In the genomic region with DNA sequence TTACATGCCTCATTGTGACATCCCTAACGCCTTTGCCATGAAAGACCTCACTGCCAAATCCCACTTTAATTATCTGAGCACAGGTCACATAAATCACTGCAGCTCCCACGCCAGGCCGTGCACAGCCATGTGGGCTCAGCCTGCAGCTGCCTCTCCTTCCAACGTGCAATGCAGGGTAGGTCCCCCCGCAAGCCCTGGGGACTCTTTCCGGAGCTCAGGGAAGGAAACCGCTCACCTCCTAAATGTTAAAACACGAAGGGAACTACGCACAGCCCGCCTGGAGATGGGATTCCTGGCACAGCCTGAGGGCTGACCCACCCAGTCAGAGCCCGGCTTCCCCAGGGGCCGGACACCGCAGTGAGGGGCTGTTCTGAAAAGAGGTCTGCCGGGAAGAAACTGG, we compare ENCODE assay signal across 9 cellular contexts.
DNase-seq lines count a peak whose midpoint lies in the region; ATAC-seq and TF ChIP-seq lines count a peak whose summit lies in the region.
"Had no signal": no experiment of that assay in that cellular context is flagged by ENCODE, and none has a peak within 500 bp of the region (broad histone marks: within the 10 kb centered on the region; RNA-seq: fewer than 3 reads in every experiment).

No MANE protein-coding gene starts in this region.

- H3K36me3 ChIP-seq in body of pancreas (replicated peaks in 1 of 2; ENCODE audit: insufficient read depth in 1 of 2, low read depth in 2 of 2) (no peaks in the 10 kb centered on the region), aorta (ENCODE audit: control insufficient read depth in 1 of 2, insufficient read depth in 2 of 2, low read length in 1 of 2) (no peaks in the 10 kb centered on the region)

- H3K4me3 Mint-ChIP-seq in nephron, result peak overlapping the region; percentile 36 to 63 (median 57)
- H3K4me3 Mint-ChIP-seq in CD14-positive monocyte, result no peak overlapping the region

- TF ChIP-seq POLR2A in body of pancreas (IDR thresholded peaks at IDR 0.05), result no peak

- no peaks in the 10 kb centered on the region for H3K9me3 Mint-ChIP-seq in nephron
- H3K9me3 Mint-ChIP-seq in CD14-positive monocyte, result peaks cover 0 to 5% (median 0%) of the 10 kb centered on the region in 7 donors

- DNase-seq in AG04450 (ENCODE audit: low read depth, low spot score), result no peak
- peak in 1 of 2 experiments; percentile 28 for DNase-seq in HL-60 (ENCODE audit: low read depth in 1 of 2, low spot score in 1 of 2)
- no peak for DNase-seq in body of pancreas
- DNase-seq in CD14-positive monocyte (ENCODE audit: low spot score), result no peak
- DNase-seq in aorta, result no peak
- no peak for DNase-seq in DMS53 treated with DMSO at 0.1 percent for 48 hours (lab: John Stamatoyannopoulos, UW; ENCODE audit: unreplicated experiment)
- DNase-seq: Calu3 had no signal

- ATAC-seq in body of pancreas (peak; percentile 15), aorta (ENCODE audit: low FRiP score) (no peak), GM18909 (IDR thresholded peaks at IDR 0.05; ENCODE audit: poor library complexity, unreplicated experiment) (no peak)

- 85 to 90% methylated on average over 9 to 14 of the region's 14 CpGs for WGBS in body of pancreas, 2 donors
- WGBS in aorta, 2 donors, result 78 to 88% methylated on average over 14 of the region's 14 CpGs

- POLR2A ChIA-PET in AG04450 (lab: Yijun Ruan, JAX), result interaction anchor here (1.2 kb wide), 1 partner anchor 53 kb away, joined by 3 read pairs; no protein-coding TSS in a partner anchor

- CTCF ChIA-PET in AG04450 (lab: Charles Lee), result interaction anchor here (0.5 to 1.5 kb wide), 8 partner anchors 8 to 440 kb away, joined by 3 to 6 read pairs (median 3); no protein-coding TSS in a partner anchor

- TF ChIP-seq CTCF in AG04450 (IDR thresholded peaks at IDR 0.05; ENCODE audit: low read depth, low read length) (no peak), HL-60 (IDR thresholded peaks at IDR 0.05; ENCODE audit: insufficient read depth, low read length) (no peak), body of pancreas (IDR thresholded peaks at IDR 0.05) (no peak), nephron (IDR thresholded peaks at IDR 0.05; ENCODE audit: unreplicated experiment in 3 of 3) (no peak), CD14-positive monocyte (IDR thresholded peaks at IDR 0.05) (no peak)

- no peaks in the 10 kb centered on the region; the same call in 1 of the 2 replicates for H3K9me3 ChIP-seq in AG04450 (ENCODE audit: control insufficient read depth, insufficient read depth, low read length)
- no peaks in the 10 kb centered on the region for H3K9me3 ChIP-seq in body of pancreas
- H3K9me3 ChIP-seq in aorta (ENCODE audit: control insufficient read depth, low read length), result no peaks in the 10 kb centered on the region

- H3K27ac ChIP-seq in AG04450 (ENCODE audit: low read depth, low read length) (peak overlapping the region; percentile 80), HL-60 (replicated peaks) (peak overlapping the region; percentile 73), body of pancreas (peak overlapping the region in 1 of 4 donors; percentile 26), aorta (ENCODE audit: low read depth in 1 of 2, low read length in 2 of 2) (no peak overlapping the region)

- H3K36me3 Mint-ChIP-seq in nephron (ENCODE audit: low read depth) (no peaks in the 10 kb centered on the region), CD14-positive monocyte (peaks cover 29 to 32% of the 10 kb centered on the region in 2 donors)

- intact Hi-C loops in body of pancreas (cut with DNase I), result no loop called here
- intact Hi-C loops in CD14-positive monocyte (cut with micrococcal nuclease), result no loop called here
- intact Hi-C loops in aorta (cut with DNase I), result loop anchor here in 1 of 2 donors (5.0 kb wide), 2 partner anchors 53 to 103 kb away; no protein-coding TSS in a partner anchor

- H3K4me3 ChIP-seq in AG04450 (ENCODE audit: low read depth, low read length) (no peak overlapping the region), HL-60 (replicated peaks; ENCODE audit: insufficient read depth, low read length) (no peak overlapping the region), body of pancreas (no peak overlapping the region), aorta (ENCODE audit: low read length in 2 of 2) (no peak overlapping the region)

- no peaks in the 10 kb centered on the region for H3K4me1 ChIP-seq in body of pancreas
- no peaks in the 10 kb centered on the region for H3K4me1 ChIP-seq in aorta (ENCODE audit: control insufficient read depth in 1 of 2, insufficient read depth in 2 of 2, low read length in 2 of 2)

- H3K27ac Mint-ChIP-seq in nephron (peak overlapping the region; percentile 90 to 96 (median 94)), CD14-positive monocyte (peak overlapping the region in 3 of 7 donors; percentile 64 to 70 (median 69))

- H3K4me1 Mint-ChIP-seq in nephron (peaks cover 87% of the 10 kb centered on the region), CD14-positive monocyte (peaks cover 37% of the 10 kb centered on the region)

- H3K27me3 ChIP-seq in AG04450 (ENCODE audit: control insufficient read depth, insufficient read depth, low read length), result no peaks in the 10 kb centered on the region
- no peaks in the 10 kb centered on the region for H3K27me3 ChIP-seq in HL-60 (ENCODE audit: insufficient read depth, poor library complexity, severe bottlenecking)
- no peaks in the 10 kb centered on the region for H3K27me3 ChIP-seq in body of pancreas
- H3K27me3 ChIP-seq in aorta (ENCODE audit: control insufficient read depth in 1 of 2, insufficient read depth in 2 of 2, low read length in 1 of 2), result no peaks in the 10 kb centered on the region

- H3K27me3 Mint-ChIP-seq in nephron (ENCODE audit: low read depth) (no peaks in the 10 kb centered on the region), CD14-positive monocyte (ENCODE audit: low read depth in 3 of 3) (peaks cover 0 to 5% (median 2%) of the 10 kb centered on the region in 3 donors)

Comparison
In these comparisons a context has a peak if more than half of its experiments do, and no peak if none do; other contexts are left out.
1. H3K27ac ChIP-seq: peak in AG04450 (single experiment) and HL-60 (single experiment); none in aorta (0 of 2).
2. H3K4me3 Mint-ChIP-seq: peak in nephron (3 of 3); none in CD14-positive monocyte (0 of 2).